20 cellular contexts compared by ENCODE assay signal in genomic region chr1:202037706-202038296, GRCh38. TPM values are rescaled to one million over a fixed set of nuclear protein-coding genes. Genes with fewer than 3 reads are reported as not detected.
A peak's percentile ranks its signal among the peaks of the same experiment; 100 is the strongest.
DNase-seq lines count a peak whose midpoint lies in the region; ATAC-seq, FAIRE-seq and TF ChIP-seq lines count a peak whose summit lies in the region.
"Had no signal": no experiment of that assay in that cellular context is flagged by ENCODE, and none has a peak within 500 bp of the region (broad histone marks: within the 10 kb centered on the region; RNA-seq: fewer than 3 reads in every experiment).

No MANE protein-coding gene starts in this region.

- H3K4ac ChIP-seq in mesenchymal stem cell (ENCODE audit: low read depth in 1 of 2, low read length in 2 of 2) = no peak overlapping the region

- H2BK5ac ChIP-seq in mesenchymal stem cell (ENCODE audit: low read depth, low read length, poor library complexity, severe bottlenecking) = no peak overlapping the region

- in situ Hi-C loops in GM23248 (cut with MboI) = no loop called here

- no peak overlapping the region for H3K9ac ChIP-seq in mesenchymal stem cell (ENCODE audit: low read length)
- no peak overlapping the region for H3K9ac ChIP-seq in GM23248

- no peak for FAIRE-seq in bronchial epithelial cell (lab: Jason Lieb, UNC)

- H3K9me3 ChIP-seq in mesenchymal stem cell (ENCODE audit: control insufficient read depth, low read length) (no peaks in the 10 kb centered on the region), GM23248 (ENCODE audit: low read depth) (no peaks in the 10 kb centered on the region)
- H3K9me3 ChIP-seq: colonic mucosa, psoas muscle had no signal

- no peaks in the 10 kb centered on the region for H4K20me1 ChIP-seq in GM23248 (ENCODE audit: insufficient read depth)

- H2BK120ac ChIP-seq in mesenchymal stem cell (ENCODE audit: low read depth, low read length) = no peak overlapping the region

- H3K4me2 ChIP-seq in mesenchymal stem cell (ENCODE audit: low read length, poor library complexity, severe bottlenecking) (no peak overlapping the region), GM23248 (ENCODE audit: unreplicated experiment) (no peak overlapping the region)

- H3K4me3 ChIP-seq in bronchial epithelial cell (ENCODE audit: low read depth, low read length) (no peak overlapping the region), mesenchymal stem cell (ENCODE audit: insufficient read depth in 1 of 2, low read depth in 1 of 2, low read length in 2 of 2) (no peak overlapping the region), GM23248 (no peak overlapping the region)
- H3K4me3 ChIP-seq: colonic mucosa, psoas muscle had no signal

- H3K79me2 ChIP-seq in GM23248 (ENCODE audit: insufficient read depth) = no peaks in the 10 kb centered on the region

- H3K18ac ChIP-seq in mesenchymal stem cell (ENCODE audit: low read depth in 1 of 2, low read length in 2 of 2) = no peak overlapping the region

- no peak overlapping the region for H4K8ac ChIP-seq in mesenchymal stem cell (ENCODE audit: low read length)

- H4K91ac ChIP-seq in mesenchymal stem cell (ENCODE audit: low read length) = no peak overlapping the region

- H3K14ac ChIP-seq in mesenchymal stem cell (ENCODE audit: low read length in 2 of 2) = no peak overlapping the region

- peak overlapping the region; percentile 75 for H2AK5ac ChIP-seq in mesenchymal stem cell (ENCODE audit: low read length, severe bottlenecking)

- DNase-seq in EL = peak; percentile 49
- DNase-seq in NCI-H69 (lab: John Stamatoyannopoulos, UW) = peak; percentile 82
- peak; percentile 76 for DNase-seq in bronchial epithelial cell (ENCODE audit: low read depth)
- peak; percentile 53 for DNase-seq in mesenchymal stem cell
- no peak for DNase-seq in NCI-H1417 treated with DMSO at 0.1 percent for 48 hours (lab: John Stamatoyannopoulos, UW)
- DNase-seq in DMS114 treated with DMSO at 0.1 percent for 48 hours (lab: John Stamatoyannopoulos, UW; ENCODE audit: unreplicated experiment) = no peak
- DNase-seq in GM23248 = no peak
- DNase-seq: activated CD4-positive, CD25-positive, alpha-beta regulatory T cell treated with anti-CD3 and anti-CD28 coated beads, Interleukin-2, amount 50 U/mL, for 72 hours; activated effector memory CD4-positive, alpha-beta T cell treated with anti-CD3 and anti-CD28 coated beads, Interleukin-2, amount 50 U/mL, for 16 hours; colonic mucosa; HCEC 1CT; immature natural killer cell; KBM-7; NCI-H1092 treated with DMSO at 0.1 percent for 48 hours; NCI-H2227 treated with DMSO at 0.1 percent for 48 hours; nephron progenitor cell; psoas muscle; stimulated activated CD4-positive, alpha-beta T cell treated with anti-CD3 and anti-CD28 coated beads, Interleukin-12 subunit alpha, Interleukin-12 subunit beta, amount 100 ng/mL, for 4 hours; T-helper 17 cell had no signal

- no peak overlapping the region for H2BK12ac ChIP-seq in mesenchymal stem cell (ENCODE audit: low read length in 2 of 2)

- H3K27ac ChIP-seq in mesenchymal stem cell (ENCODE audit: low read length, poor library complexity, severe bottlenecking) (no peak overlapping the region), GM23248 (no peak overlapping the region)
- H3K27ac ChIP-seq: colonic mucosa, psoas muscle had no signal

- 93% methylated on average over 4 of the region's 4 CpGs for WGBS in mesenchymal stem cell
- WGBS in GM23248 (ENCODE audit: low coverage in 1 of 2, low lambda C conversion rate in 2 of 2, missing lambda C conversion rate in 2 of 2), 2 experiments = 73 to 83% methylated on average over 4 of the region's 4 CpGs

- no peak for TF ChIP-seq CTCF in bronchial epithelial cell (IDR thresholded peaks at IDR 0.05; ENCODE audit: insufficient read depth, low read length, severe bottlenecking)

- no peak for ATAC-seq in GM18502 (IDR thresholded peaks at IDR 0.05; ENCODE audit: poor library complexity, unreplicated experiment)
- ATAC-seq: psoas muscle, T-helper 17 cell had no signal

- H2BK15ac ChIP-seq in mesenchymal stem cell (ENCODE audit: low read depth, poor library complexity, severe bottlenecking) = no peak overlapping the region

- H3K23ac ChIP-seq in mesenchymal stem cell (ENCODE audit: low read length in 2 of 2) = no peak overlapping the region

- peaks cover 17% of the 10 kb centered on the region for H3K4me1 ChIP-seq in mesenchymal stem cell (ENCODE audit: control insufficient read depth, insufficient read depth, low read depth, low read length)
- peaks cover 11% of the 10 kb centered on the region for H3K4me1 ChIP-seq in GM23248 (ENCODE audit: insufficient read depth)
- H3K4me1 ChIP-seq: colonic mucosa, psoas muscle had no signal

- H3K36me3 ChIP-seq in bronchial epithelial cell (ENCODE audit: control insufficient read depth, insufficient read depth, low read length) = no peaks in the 10 kb centered on the region
- no peaks in the 10 kb centered on the region for H3K36me3 ChIP-seq in mesenchymal stem cell (ENCODE audit: control insufficient read depth in 1 of 2, insufficient read depth in 2 of 2, low read depth in 1 of 2, low read length in 2 of 2)
- no peaks in the 10 kb centered on the region for H3K36me3 ChIP-seq in GM23248 (ENCODE audit: low read depth)
- H3K36me3 ChIP-seq: colonic mucosa had no signal

- H3K27me3 ChIP-seq in bronchial epithelial cell (ENCODE audit: control insufficient read depth, insufficient read depth, low read length) (no peaks in the 10 kb centered on the region), mesenchymal stem cell (ENCODE audit: control insufficient read depth in 1 of 2, insufficient read depth in 1 of 2, low read length in 2 of 2) (no peaks in the 10 kb centered on the region), GM23248 (replicated peaks; ENCODE audit: insufficient read depth) (no peaks in the 10 kb centered on the region)
- H3K27me3 ChIP-seq: colonic mucosa had no signal

- H3K79me1 ChIP-seq in mesenchymal stem cell (replicated peaks; ENCODE audit: low read length, poor library complexity, severe bottlenecking) = no peaks in the 10 kb centered on the region

- no peak overlapping the region for H2AFZ ChIP-seq in mesenchymal stem cell (ENCODE audit: low read depth, low read length)
- H2AFZ ChIP-seq in GM23248 = no peak overlapping the region

- no peaks in the 10 kb centered on the region for H3K9me2 ChIP-seq in GM23248 (ENCODE audit: insufficient read depth)

- no peaks in the 10 kb centered on the region for H3F3A ChIP-seq in GM23248 (ENCODE audit: insufficient read depth)

RNA-seq across cellular contexts. Expression of gene ELF3, which starts 27.4 kb away (rescaled TPM):
- 66.1 and 105 TPM in 2 replicates for total RNA-seq in bronchial epithelial cell
- polyA plus RNA-seq in mesenchymal stem cell (2013, experiment 1 of 2) = 0.04 TPM
- 0.07 TPM for polyA plus RNA-seq in mesenchymal stem cell (2013, experiment 2 of 2)
- total RNA-seq in GM23248 (2014; rRNA removed; shearing (Covaris generic)) = under 0.01 TPM in 1 of 2 replicates, not detected in the other
- polyA plus RNA-seq in GM23248 (2016; fragmentation: Nextera tagmentation; extraction: Ambion mirVana) = not detected in 2 replicates

RNA-seq across cellular contexts. Expression of gene RNPEP, which starts 55.4 kb away (rescaled TPM):
- total RNA-seq in bronchial epithelial cell = 27.3 and 39.8 TPM in 2 replicates
- polyA plus RNA-seq in mesenchymal stem cell (2013, experiment 1 of 2) = 45.3 TPM
- 44.4 TPM for polyA plus RNA-seq in mesenchymal stem cell (2013, experiment 2 of 2)
- total RNA-seq in GM23248 (2014; rRNA removed; shearing (Covaris generic)) = 80.5 and 83.6 TPM in 2 replicates
- 68.6 and 70.7 TPM in 2 replicates for polyA plus RNA-seq in GM23248 (2016; fragmentation: Nextera tagmentation; extraction: Ambion mirVana)

Comparison
In these comparisons a context has a peak if more than half of its experiments do, and no peak if none do; other contexts are left out.
1. DNase-seq: peak in EL (single experiment), NCI-H69 (single experiment), bronchial epithelial cell (single experiment) and mesenchymal stem cell (single experiment); none in NCI-H1417 treated with DMSO at 0.1 percent for 48 hours (single experiment), DMS114 treated with DMSO at 0.1 percent for 48 hours (single experiment) and GM23248 (single experiment).
2. RNA of gene ELF3, which starts 27.4 kb away (total RNA-seq): 66.1 to 105 TPM in bronchial epithelial cell; under 0.01 TPM in GM23248; every median in the first group is over 10 times any median in the second.